ENCODE assay signal across 13 cellular contexts in the genomic region with DNA sequence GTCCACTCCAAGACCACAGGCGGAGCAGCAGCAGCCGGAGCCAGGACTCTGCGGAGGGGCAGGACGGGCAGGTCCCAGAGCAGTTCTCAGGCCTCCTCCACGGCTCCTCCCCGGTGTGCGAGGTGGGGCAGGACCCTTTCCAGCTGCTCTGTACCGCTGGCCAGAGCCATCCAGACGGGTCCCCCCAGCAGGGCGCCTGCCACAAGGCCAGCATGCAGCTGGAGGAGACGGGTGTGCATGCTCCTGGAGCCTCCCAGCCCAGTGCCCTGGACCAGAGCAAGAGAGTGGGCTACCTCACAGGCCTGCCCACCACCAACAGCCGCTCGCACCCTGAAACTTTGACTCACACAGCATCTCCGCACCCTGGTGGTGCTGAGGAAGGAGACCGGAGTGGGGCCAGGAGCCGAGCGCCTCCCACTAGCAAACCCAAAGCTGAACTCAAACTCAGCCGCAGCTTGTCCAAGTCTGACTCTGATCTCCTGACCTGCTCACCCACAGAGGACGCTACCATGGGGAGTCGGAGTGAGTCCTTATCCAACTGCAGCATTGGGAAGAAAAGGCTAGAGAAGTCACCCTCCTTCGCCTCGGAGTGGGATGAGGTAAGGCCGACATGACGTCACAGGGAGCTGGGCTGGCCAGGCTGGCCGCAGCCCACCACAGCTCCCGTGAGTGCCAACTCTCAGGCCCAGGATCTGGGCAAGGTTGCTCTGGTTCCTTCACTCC.
A peak's percentile ranks its signal among the peaks of the same experiment; 100 is the strongest.
DNase-seq lines count a peak whose midpoint lies in the region; ATAC-seq, FAIRE-seq and TF ChIP-seq lines count a peak whose summit lies in the region.
"Had no signal": no experiment of that assay in that cellular context is flagged by ENCODE, and none has a peak within 500 bp of the region (broad histone marks: within the 10 kb centered on the region; RNA-seq: fewer than 3 reads in every experiment).

No MANE protein-coding gene starts in this region.

- H3K4me1 ChIP-seq in colonic mucosa (peaks cover 2% of the 10 kb centered on the region), liver (ENCODE audit: control insufficient read depth in 4 of 4, insufficient read depth in 4 of 4, low read length in 3 of 4) (peaks cover 2 to 46% (median 34%) of the 10 kb centered on the region in 4 donors)

- H3K27me3 ChIP-seq in colonic mucosa (no peaks in the 10 kb centered on the region), liver (ENCODE audit: control insufficient read depth in 4 of 4, insufficient read depth in 4 of 4, low read length in 3 of 4) (no peaks in the 10 kb centered on the region)

- H3K4me3 ChIP-seq in colonic mucosa (peak overlapping the region; percentile 14), liver (ENCODE audit: low read depth in 1 of 3, low read length in 3 of 3) (peak overlapping the region; percentile 22 to 52 (median 28)), skeletal muscle cell (ENCODE audit: low read depth, low read length) (peak overlapping the region; percentile 40)
- H3K4me3 ChIP-seq: GM12878 had no signal

- peak overlapping the region; percentile 64 for H3K27ac ChIP-seq in colonic mucosa
- H3K27ac ChIP-seq in liver (ENCODE audit: low read depth in 1 of 2, low read length in 2 of 2), result peak overlapping the region; percentile 80 to 81

- WGBS in liver, result 51% methylated on average over 26 of the region's 26 CpGs

- DNase-seq in AG20443 (ENCODE audit: low spot score) (peak; percentile 58), colonic mucosa (no peak), skeletal muscle cell (ENCODE audit: low read depth) (no peak), urothelium cell line (ENCODE audit: low spot score) (no peak), NCI-H2107 treated with DMSO at 0.1 percent for 48 hours (lab: John Stamatoyannopoulos, UW; ENCODE audit: unreplicated experiment) (no peak)
- no peak for DNase-seq in activated CD4-positive, CD25-positive, alpha-beta regulatory T cell (lab: John Stamatoyannopoulos, UW)
- DNase-seq: CD8-positive, alpha-beta T cell; mammary epithelial cell; NCI-H524; T-helper 1 cell had no signal

- H3K36me3 ChIP-seq in colonic mucosa, result no peaks in the 10 kb centered on the region
- H3K36me3 ChIP-seq in liver (ENCODE audit: control insufficient read depth in 4 of 4, insufficient read depth in 3 of 4, low read depth in 1 of 4, low read length in 3 of 4), result peaks cover 0 to 5% (median 0%) of the 10 kb centered on the region in 4 donors

- TF ChIP-seq CTCF in colonic mucosa (IDR thresholded peaks at IDR 0.05) (no peak), liver (IDR thresholded peaks at IDR 0.05; ENCODE audit: low read depth, low read length, missing input control) (no peak)

- intact Hi-C loops in colonic mucosa (cut with DNase I), result no loop called here

- H3K9ac ChIP-seq in colonic mucosa (ENCODE audit: low read depth in 2 of 2, low read length in 2 of 2), result peak overlapping the region; percentile 44 to 66
- H3K9ac ChIP-seq in liver (ENCODE audit: low read depth in 1 of 2, low read length in 2 of 2), result peak overlapping the region; percentile 77 to 84

- no peak for ATAC-seq in HG02970 (IDR thresholded peaks at IDR 0.05; ENCODE audit: low FRiP score, unreplicated experiment)
- ATAC-seq: CD8-positive, alpha-beta T cell; GM12878 had no signal

- H3K9me3 ChIP-seq in colonic mucosa (no peaks in the 10 kb centered on the region), liver (ENCODE audit: control insufficient read depth in 4 of 4, low read length in 3 of 4) (no peaks in the 10 kb centered on the region)

- FAIRE-seq in urothelium cell line (lab: Jason Lieb, UNC), result no peak
- FAIRE-seq: GM12878 had no signal

- TF ChIP-seq RAD21 in liver (IDR thresholded peaks at IDR 0.05), result no peak

TF ChIP-seq in liver, 16 proteins besides CTCF, POLR2A, EP300 and RAD21:
- TF ChIP-seq NR2F2 (IDR thresholded peaks at IDR 0.05), result peak; percentile 13
- TF ChIP-seq, protein P1, sequence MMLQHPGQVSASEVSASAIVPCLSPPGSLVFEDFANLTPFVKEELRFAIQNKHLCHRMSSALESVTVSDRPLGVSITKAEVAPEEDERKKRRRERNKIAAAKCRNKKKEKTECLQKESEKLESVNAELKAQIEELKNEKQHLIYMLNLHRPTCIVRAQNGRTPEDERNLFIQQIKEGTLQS (IDR thresholded peaks at IDR 0.05), result no peak
